In genomic region chr2:118576109-118576855, GRCh38 we compare ENCODE assay signal across 12 cellular contexts.
"Had no signal": no experiment of that assay in that cellular context is flagged by ENCODE, and none has a peak within 500 bp of the region (broad histone marks: within the 10 kb centered on the region; RNA-seq: fewer than 3 reads in every experiment).

No MANE protein-coding gene starts in this region.

- H3K36me3 Mint-ChIP-seq: naive thymus-derived CD4-positive, alpha-beta T cell; WTC11 had no signal

- H3K4me1 Mint-ChIP-seq: activated CD4-positive, alpha-beta T cell treated with anti-CD3 and anti-CD28 coated beads, Interleukin-2, amount 10 ng/mL, durations not matched to agents 24 days and 14 days; T-helper 17 cell had no signal

- H3K27me3 Mint-ChIP-seq: activated CD4-positive, alpha-beta T cell treated with anti-CD3 and anti-CD28 coated beads, Interleukin-2, amount 10 ng/mL, durations not matched to agents 24 days and 14 days had no signal

- DNase-seq: activated CD4-positive, alpha-beta T cell treated with anti-CD3 and anti-CD28 coated beads, Interleukin-2, amount 10 ng/mL, durations not matched to agents 24 days and 14 days; activated naive CD4-positive, alpha-beta T cell treated with anti-CD3 and anti-CD28 coated beads for 36 hours; effector CD4-positive, alpha-beta T cell; lower lobe of right lung; naive thymus-derived CD4-positive, alpha-beta T cell; right lobe of liver; SK-N-SH; stimulated activated CD4-positive, alpha-beta T cell treated with anti-CD3 and anti-CD28 coated beads, Interleukin-12 subunit alpha, Interleukin-12 subunit beta, amount 100 ng/mL, for 4 hours; stimulated activated naive CD4-positive, alpha-beta T cell treated with Interleukin-2 at 50 U/mL for 16 hours; T-helper 17 cell had no signal

- H3K4me3 Mint-ChIP-seq: activated CD4-positive, alpha-beta T cell treated with anti-CD3 and anti-CD28 coated beads, Interleukin-2, amount 10 ng/mL, durations not matched to agents 24 days and 14 days; activated naive CD4-positive, alpha-beta T cell treated with anti-CD3 and anti-CD28 coated beads for 36 hours; naive thymus-derived CD4-positive, alpha-beta T cell; T-helper 17 cell; WTC11 had no signal

- H3K36me3 ChIP-seq: gastroesophageal sphincter, lower lobe of right lung, right lobe of liver had no signal

- H3K27me3 ChIP-seq: right lobe of liver had no signal

- H3K27ac ChIP-seq: gastroesophageal sphincter, lower lobe of right lung, right lobe of liver had no signal

- H3K27ac Mint-ChIP-seq: activated CD4-positive, alpha-beta T cell treated with anti-CD3 and anti-CD28 coated beads, Interleukin-2, amount 10 ng/mL, durations not matched to agents 24 days and 14 days; activated naive CD4-positive, alpha-beta T cell treated with anti-CD3 and anti-CD28 coated beads for 36 hours; naive thymus-derived CD4-positive, alpha-beta T cell; T-helper 17 cell; WTC11 had no signal

- ATAC-seq: gastroesophageal sphincter; lower lobe of right lung; naive thymus-derived CD4-positive, alpha-beta T cell; right lobe of liver; T-helper 17 cell had no signal

- H3K9me3 Mint-ChIP-seq: activated CD4-positive, alpha-beta T cell treated with anti-CD3 and anti-CD28 coated beads, Interleukin-2, amount 10 ng/mL, durations not matched to agents 24 days and 14 days; activated naive CD4-positive, alpha-beta T cell treated with anti-CD3 and anti-CD28 coated beads for 36 hours; WTC11 had no signal

- H3K4me3 ChIP-seq: gastroesophageal sphincter, lower lobe of right lung, right lobe of liver had no signal
